15 cellular contexts compared by ENCODE assay signal in the genomic region with DNA sequence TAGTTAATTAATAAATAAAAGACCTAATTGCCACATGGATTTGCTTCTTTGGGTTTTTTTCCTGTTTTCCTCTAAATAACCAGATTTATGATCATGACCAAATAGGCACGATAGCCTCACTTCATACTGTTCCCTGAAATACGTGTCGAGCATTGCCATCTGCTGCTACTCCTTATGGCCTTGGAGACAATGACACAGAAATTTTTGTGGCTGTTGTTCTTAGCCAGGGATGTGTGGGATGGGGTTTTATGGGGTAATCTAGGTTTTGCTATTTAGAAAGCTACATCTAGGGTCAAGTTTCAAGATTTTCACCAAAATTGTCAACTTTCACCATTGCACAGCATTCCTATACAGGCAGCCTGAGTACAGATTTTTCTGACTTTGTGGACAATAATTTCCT.
"Had no signal": no experiment of that assay in that cellular context is flagged by ENCODE, and none has a peak within 500 bp of the region (broad histone marks: within the 10 kb centered on the region; RNA-seq: fewer than 3 reads in every experiment).

No MANE protein-coding gene starts in this region.

- H3K27me3 ChIP-seq: ascending aorta, breast epithelium, right atrium auricular region had no signal

- H3K4me3 ChIP-seq: ascending aorta, breast epithelium, left ventricle myocardium inferior, right atrium auricular region had no signal

- H3K9me3 ChIP-seq: ascending aorta, breast epithelium, left ventricle myocardium inferior, right atrium auricular region had no signal

- H3K36me3 ChIP-seq: breast epithelium, left ventricle myocardium inferior, right atrium auricular region had no signal

- H3K27ac ChIP-seq: ascending aorta, breast epithelium, right atrium auricular region had no signal

- ATAC-seq: activated T-helper 17 cell treated with anti-CD3 and anti-CD28 coated beads, Interleukin-2, amount 50 U/mL, for 72 hours; effector memory CD8-positive, alpha-beta T cell; stimulated activated naive CD8-positive, alpha-beta T cell treated with anti-CD3 and anti-CD28 coated beads, Interleukin-15, amount 100 ng/mL, for 72 hours had no signal

- H3K4me1 ChIP-seq: ascending aorta had no signal

- DNase-seq: activated CD4-positive, CD25-positive, alpha-beta regulatory T cell treated with anti-CD3 and anti-CD28 coated beads, Interleukin-2, amount 50 U/mL, for 72 hours; activated naive CD4-positive, alpha-beta T cell treated with Interleukin-2 at 50 U/mL for 16 hours; cerebellar nuclear complex; effector memory CD8-positive, alpha-beta T cell; hippocampal formation; left ventricle myocardium inferior; mesendoderm; small intestine; stimulated activated naive CD8-positive, alpha-beta T cell treated with anti-CD3 and anti-CD28 coated beads, Interleukin-15, amount 100 ng/mL, for 72 hours; T-helper 1 cell; T1000 had no signal
